Comparison of ENCODE assay signal across 1 cellular context in genomic region chr12:83092101-83092500, GRCh38.
TF ChIP-seq lines count a peak whose summit lies in the region.

No MANE protein-coding gene starts in this region.

TF ChIP-seq in GM23338, 12 proteins besides CTCF, POLR2A, EP300 and RAD21 (continued from another document):
- TF ChIP-seq ZNF462 (CRISPR knock-in tag; IDR thresholded peaks at IDR 0.05) (no peak), EZH2 (IDR thresholded peaks at IDR 0.05; ENCODE audit: low read depth, unreplicated experiment) (no peak), NANOG (IDR thresholded peaks at IDR 0.05; ENCODE audit: borderline replicate concordance) (no peak), EZH2phosphoT487 (IDR thresholded peaks at IDR 0.05; ENCODE audit: unreplicated experiment) (no peak), POLR2AphosphoS5 (IDR thresholded peaks at IDR 0.05; ENCODE audit: low read depth) (no peak), REST (IDR thresholded peaks at IDR 0.05; ENCODE audit: unreplicated experiment) (no peak), ETS1 (IDR thresholded peaks at IDR 0.05) (no peak), JUNB (IDR thresholded peaks at IDR 0.05; ENCODE audit: unreplicated experiment) (no peak), ZNF114 (CRISPR knock-in tag; IDR thresholded peaks at IDR 0.05) (no peak)
